ENCODE assay signal across 6 cellular contexts in genomic region chr14:52590318-52590717, GRCh38. TPM values are rescaled to one million over a fixed set of nuclear protein-coding genes. Genes with fewer than 3 reads are reported as not detected.
"Had no signal": no experiment of that assay in that cellular context is flagged by ENCODE, and none has a peak within 500 bp of the region (broad histone marks: within the 10 kb centered on the region; RNA-seq: fewer than 3 reads in every experiment).

No MANE protein-coding gene starts in this region.

- H3K4me2 ChIP-seq: GM23338 had no signal

- DNase-seq: H9 had no signal

- H2AFZ ChIP-seq: GM23338 had no signal

- ATAC-seq: GM23338 had no signal

- H3K4me3 ChIP-seq: GM23338 had no signal

- H3K27ac ChIP-seq: HL-60 had no signal

- FAIRE-seq: H1, H54 had no signal

RNA-seq across cellular contexts. Expression of gene GPR137C, which starts 37.7 kb away (rescaled TPM):
- polyA plus RNA-seq: IgD-negative memory B cell had no signal
